Comparison of ENCODE assay signal across 8 cellular contexts in the genomic region with DNA sequence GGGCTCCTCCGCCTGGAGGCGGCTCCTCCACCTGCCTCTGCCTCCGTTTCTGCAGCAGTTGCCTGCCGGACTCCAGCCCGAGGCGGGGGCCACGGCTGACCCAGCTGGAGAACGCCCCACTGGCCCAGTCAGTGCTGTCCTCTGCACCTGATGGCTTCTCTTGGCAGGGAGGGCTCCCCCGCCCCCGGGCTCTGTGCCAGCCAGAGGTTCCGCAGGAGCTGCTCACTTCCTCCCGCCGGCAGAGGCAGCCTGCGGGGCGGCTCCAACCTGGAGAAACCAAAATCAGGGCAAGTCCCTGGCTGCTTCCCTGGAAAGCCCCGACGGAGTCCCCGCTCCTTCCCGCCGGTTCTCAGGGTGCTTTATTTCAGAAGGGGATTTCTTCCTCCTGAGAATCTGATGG.
DNase-seq lines count a peak whose midpoint lies in the region; ATAC-seq, FAIRE-seq and TF ChIP-seq lines count a peak whose summit lies in the region.
"Not testable (repeated sequence)": the region's sequence is repeated elsewhere in the genome, so short reads cannot be mapped to it uniquely, and the experiment has no call there.

No MANE protein-coding gene starts in this region.

- not testable (repeated sequence) for H3K9me2 ChIP-seq in HCT116 (ENCODE audit: insufficient read depth)

- not testable (repeated sequence) for H3K27ac Mint-ChIP-seq in activated B cell treated with CpG ODN at 0.5 μM for 24 hours

- BruUV-seq in HCT116 (replicated peaks; lab: Mats Ljungman, UMichigan); GM12878 (replicated peaks; lab: Mats Ljungman, UMichigan): not testable (repeated sequence)

- not testable (repeated sequence) for H2AFZ ChIP-seq in HCT116 (ENCODE audit: low read depth, low read length, poor library complexity, severe bottlenecking); GM12878 (ENCODE audit: control insufficient read depth, low read depth, low read length)

- not testable (repeated sequence) for H3K9ac ChIP-seq in HCT116 (ENCODE audit: low read length); GM12878 (ENCODE audit: control insufficient read depth, insufficient read depth, low read length)

- not testable (repeated sequence) for H3K36me3 Mint-ChIP-seq in activated B cell treated with CpG ODN at 0.5 μM for 24 hours (ENCODE audit: low read depth)

- DNase-seq in HCT116 (ENCODE audit: low read depth, low spot score); activated B cell treated with CpG ODN at 0.5 μM for 24 hours; GM12878 (ENCODE audit: low read depth, low spot score); Right ventricle myocardium superior; left colon; mucosa of descending colon; psoas muscle; upper lobe of right lung: not testable (repeated sequence)

- WGBS in GM12878 (ENCODE audit: insufficient coverage, insufficient replicate concordance, low lambda C conversion rate, missing lambda C conversion rate): no CpG with 5 or more reads among the region's 20 CpGs
- no CpG with 5 or more reads among the region's 20 CpGs for WGBS in psoas muscle, 3 donors

- H3K4me1 ChIP-seq in HCT116 (ENCODE audit: control insufficient read depth in 1 of 2, insufficient read depth in 2 of 2, low read length in 2 of 2); GM12878 (ENCODE audit: control insufficient read depth, insufficient read depth, low read length); mucosa of descending colon (ENCODE audit: low read depth); psoas muscle; upper lobe of right lung: not testable (repeated sequence)

- TF ChIP-seq EP300 in GM12878 (IDR thresholded peaks at IDR 0.05; ENCODE audit: borderline replicate concordance in 1 of 2, control insufficient read depth in 1 of 2, low read depth in 2 of 2, low read length in 2 of 2): not testable (repeated sequence)

- not testable (repeated sequence) for TF ChIP-seq RAD21 in HCT116 (IDR thresholded peaks at IDR 0.05; ENCODE audit: low read depth); GM12878 (IDR thresholded peaks at IDR 0.05; ENCODE audit: insufficient read depth, low read depth, low read length)

- H3K27me3 Mint-ChIP-seq in activated B cell treated with CpG ODN at 0.5 μM for 24 hours: not testable (repeated sequence)

- not testable (repeated sequence) for H4K20me1 ChIP-seq in HCT116 (ENCODE audit: insufficient read depth); GM12878 (ENCODE audit: control insufficient read depth, insufficient read depth)

- intact Hi-C loops in HCT116 (cut with micrococcal nuclease); activated B cell treated with CpG ODN at 0.5 μM for 24 hours (cut with micrococcal nuclease); GM12878 (cut with micrococcal nuclease; ENCODE audit: unreplicated experiment); Right ventricle myocardium superior (cut with DNase I); left colon (cut with DNase I, micrococcal nuclease); mucosa of descending colon (cut with DNase I, micrococcal nuclease); psoas muscle (cut with DNase I); upper lobe of right lung (cut with DNase I): not testable (repeated sequence)

- H3K27me3 ChIP-seq in HCT116 (ENCODE audit: insufficient read depth, low read length); GM12878 (replicated peaks in 1 of 2; ENCODE audit: control insufficient read depth in 2 of 2, insufficient read depth in 2 of 2, low read length in 1 of 2); psoas muscle (ENCODE audit: insufficient read depth in 3 of 3, low read length in 2 of 3); upper lobe of right lung: not testable (repeated sequence)

- H3K4me3 ChIP-seq in HCT116 (replicated peaks in 1 of 2; ENCODE audit: low read depth in 1 of 2, low read length in 2 of 2); GM12878; mucosa of descending colon; psoas muscle; upper lobe of right lung: not testable (repeated sequence)

- POLR2A ChIA-PET in HCT116 (lab: Charles Lee); activated B cell treated with CpG ODN at 0.5 μM for 24 hours (lab: Charles Lee); GM12878 (lab: Charles Lee): not testable (repeated sequence)

- CTCF ChIA-PET in HCT116 (lab: Charles Lee); activated B cell treated with CpG ODN at 0.5 μM for 24 hours (lab: Charles Lee); GM12878 (lab: Yijun Ruan, JAX): not testable (repeated sequence)

- RAD21 ChIA-PET in HCT116 (lab: Charles Lee; ENCODE audit: low non-redundant PET in 1 of 2, low total read pairs in 2 of 2, uncharacterized antibody in 2 of 2, unreplicated experiment in 2 of 2); GM12878 (lab: Charles Lee; ENCODE audit: unreplicated experiment): not testable (repeated sequence)

- in situ Hi-C loops in GM12878 (cut with MboI): not testable (repeated sequence)

- not testable (repeated sequence) for H3K9me3 ChIP-seq in HCT116 (ENCODE audit: control insufficient read depth in 1 of 2, insufficient read depth in 1 of 2, low read depth in 1 of 2, low read length in 2 of 2); GM12878 (replicated peaks; ENCODE audit: control insufficient read depth, insufficient read depth, low read length); mucosa of descending colon; psoas muscle; upper lobe of right lung

- ATAC-seq in HCT116 (peak; percentile 54; the same call in 1 of the 2 replicates), activated B cell treated with CpG ODN at 0.5 μM for 24 hours (ENCODE audit: low read depth) (peak; percentile 33), GM12878 (peak; percentile 54), Right ventricle myocardium superior (ENCODE audit: poor library complexity) (peak; percentile 57), left colon (peak; percentile 42), mucosa of descending colon (peak; percentile 43), psoas muscle (peak; percentile 64 to 76 (median 74)), upper lobe of right lung (peak; percentile 72)

- H3K4me1 Mint-ChIP-seq in activated B cell treated with CpG ODN at 0.5 μM for 24 hours: not testable (repeated sequence)

- not testable (repeated sequence) for H3K4me3 Mint-ChIP-seq in activated B cell treated with CpG ODN at 0.5 μM for 24 hours

- SMC1A ChIA-PET in GM12878 (lab: Charles Lee; ENCODE audit: uncharacterized antibody, unreplicated experiment): not testable (repeated sequence)

- H3K79me2 ChIP-seq in HCT116 (ENCODE audit: insufficient read depth, low read length); GM12878 (ENCODE audit: control insufficient read depth, insufficient read depth, low read length): not testable (repeated sequence)

- H3K36me3 ChIP-seq in HCT116 (ENCODE audit: control insufficient read depth in 1 of 2, insufficient read depth in 2 of 2, low read length in 2 of 2); GM12878 (ENCODE audit: control insufficient read depth in 2 of 2, insufficient read depth in 2 of 2, low read length in 1 of 2); mucosa of descending colon (ENCODE audit: low read depth); psoas muscle (ENCODE audit: insufficient read depth in 1 of 2, low read depth in 1 of 2); upper lobe of right lung: not testable (repeated sequence)

- not testable (repeated sequence) for FAIRE-seq in GM12878 (lab: Jason Lieb, UNC)

- not testable (repeated sequence) for TF ChIP-seq POLR2A in HCT116 (IDR thresholded peaks at IDR 0.05; ENCODE audit: borderline replicate concordance, extremely low read depth, insufficient read depth, insufficient read length); GM12878 (IDR thresholded peaks at IDR 0.05; ENCODE audit: low read depth, low read length)

- not testable (repeated sequence) for TF ChIP-seq CTCF in HCT116 (IDR thresholded peaks at IDR 0.05 in 2 of 3, conservative IDR thresholded peaks at IDR 0.05 in 1 of 3; ENCODE audit: borderline replicate concordance in 1 of 3, insufficient read depth in 1 of 3, low read depth in 2 of 3, low read length in 2 of 3); activated B cell treated with CpG ODN at 0.5 μM for 24 hours (IDR thresholded peaks at IDR 0.05); GM12878 (IDR thresholded peaks at IDR 0.05 in 2 of 3, conservative IDR thresholded peaks at IDR 0.05 in 1 of 3; ENCODE audit: control insufficient read depth in 2 of 3, extremely low read depth in 1 of 3, insufficient read depth in 1 of 3, low read depth in 3 of 3, low read length in 3 of 3); mucosa of descending colon (IDR thresholded peaks at IDR 0.05); psoas muscle (IDR thresholded peaks at IDR 0.05); upper lobe of right lung (IDR thresholded peaks at IDR 0.05)

- H3K9me3 Mint-ChIP-seq in activated B cell treated with CpG ODN at 0.5 μM for 24 hours: not testable (repeated sequence)

- not testable (repeated sequence) for H3K4me2 ChIP-seq in HCT116 (ENCODE audit: low read length); GM12878 (ENCODE audit: control insufficient read depth, insufficient read depth)

- not testable (repeated sequence) for H3K27ac ChIP-seq in HCT116 (ENCODE audit: low read depth, low read length); GM12878 (ENCODE audit: control insufficient read depth, insufficient read depth); psoas muscle; upper lobe of right lung
